In genomic region chr14:89040438-89041244, GRCh38 we compare ENCODE assay signal across 8 cellular contexts.
A peak's percentile ranks its signal among the peaks of the same experiment; 100 is the strongest.
DNase-seq lines count a peak whose midpoint lies in the region; ATAC-seq, FAIRE-seq and TF ChIP-seq lines count a peak whose summit lies in the region.

No MANE protein-coding gene starts in this region.

- H3K9ac ChIP-seq in kidney (ENCODE audit: low read length in 2 of 2), result peak overlapping the region in 1 of 2 donors; percentile 21

- peak overlapping the region; percentile 81 to 87 for H3K27ac ChIP-seq in kidney (ENCODE audit: low read depth in 2 of 2, low read length in 2 of 2)

- DNase-seq in GM12892 (ENCODE audit: insufficient read length) (peak; percentile 58), NCI-H2227 treated with DMSO at 0.1 percent for 48 hours (lab: John Stamatoyannopoulos, UW) (peak; percentile 78), cerebellar cortex (ENCODE audit: low spot score) (peak; percentile 92), kidney (peak; percentile 94)
- peak; percentile 85 for DNase-seq in activated CD4-positive, CD25-positive, alpha-beta regulatory T cell treated with anti-CD3 and anti-CD28 coated beads, Interleukin-2, amount 50 U/mL, for 72 hours
- peak; percentile 52 to 80 for DNase-seq in stimulated activated CD4-positive, alpha-beta T cell treated with anti-CD3 and anti-CD28 coated beads, Interleukin-15, amount 100 ng/mL, for 1 hour (ENCODE audit: low read depth in 1 of 2, low spot score in 1 of 2)

- peak; percentile 90 for FAIRE-seq in GM12892 (lab: Jason Lieb, UNC)
- FAIRE-seq in kidney (lab: Jason Lieb, UNC), result no peak

- H3K9me3 ChIP-seq in kidney (ENCODE audit: control insufficient read depth in 1 of 2, low read length in 2 of 2), result no peaks in the 10 kb centered on the region

- no peak for TF ChIP-seq POLR2A in GM12892 (IDR thresholded peaks at IDR 0.05; ENCODE audit: low read depth, low read length)

- ATAC-seq in HG03064 (IDR thresholded peaks at IDR 0.05; ENCODE audit: low read depth, unreplicated experiment), result peak; percentile 67
- ATAC-seq in GM18502 (IDR thresholded peaks at IDR 0.05; ENCODE audit: poor library complexity, unreplicated experiment), result no peak

- intact Hi-C loops in kidney (cut with DNase I), result no loop called here

- peak; percentile 82 for TF ChIP-seq CTCF in kidney (IDR thresholded peaks at IDR 0.05; ENCODE audit: borderline replicate concordance, extremely low read depth, insufficient read depth)

- peaks cover 3 to 4% of the 10 kb centered on the region in 2 donors for H3K4me1 ChIP-seq in kidney (ENCODE audit: control insufficient read depth in 1 of 2, insufficient read depth in 1 of 2, low read depth in 1 of 2, low read length in 2 of 2)

- peak overlapping the region; percentile 72 to 73 for H3K4me3 ChIP-seq in kidney (ENCODE audit: low read length in 2 of 2)

- H3K36me3 ChIP-seq in kidney (ENCODE audit: control insufficient read depth in 1 of 2, insufficient read depth in 2 of 2, low read length in 2 of 2), result no peaks in the 10 kb centered on the region
